Comparison of ENCODE assay signal across 1 cellular context in the genomic region with DNA sequence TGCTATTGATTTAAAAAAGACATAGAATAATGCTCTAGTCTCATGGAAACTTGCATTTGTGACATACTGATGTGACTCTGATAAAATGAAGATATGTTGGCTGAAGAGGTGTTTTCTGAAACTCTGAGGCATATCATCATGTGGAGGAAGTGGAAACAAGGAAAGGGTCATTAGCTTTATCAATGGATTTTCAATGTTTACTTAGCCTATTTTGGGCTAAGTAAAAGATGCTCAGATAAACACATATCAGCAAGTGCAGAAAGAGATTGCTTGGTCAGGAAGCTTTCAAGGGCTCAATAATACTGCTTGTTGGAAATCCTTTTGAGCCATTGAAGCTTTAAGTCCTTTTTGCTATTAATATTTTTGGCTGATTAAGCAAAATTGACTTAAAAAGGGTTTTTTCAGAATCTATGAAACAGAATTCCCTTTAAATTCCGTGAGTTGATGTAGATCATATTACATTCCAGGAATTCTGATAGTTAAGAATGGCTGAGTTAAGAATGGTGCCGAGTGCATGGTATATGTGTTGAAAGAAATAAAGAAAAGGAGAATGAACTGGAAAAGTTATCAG.
TF ChIP-seq lines count a peak whose summit lies in the region.

No MANE protein-coding gene starts in this region.

TF ChIP-seq in GM23338, 12 proteins besides CTCF, POLR2A, EP300 and RAD21 (continued from another document):
- TF ChIP-seq ZNF462 (CRISPR knock-in tag; IDR thresholded peaks at IDR 0.05) (no peak), ETS1 (IDR thresholded peaks at IDR 0.05) (no peak)
